16 cellular contexts compared by ENCODE assay signal in genomic region chr20:63664861-63665594, GRCh38. TPM values are rescaled to one million over a fixed set of nuclear protein-coding genes. Genes with fewer than 3 reads are reported as not detected.
DNase-seq lines count a peak whose midpoint lies in the region; ATAC-seq and TF ChIP-seq lines count a peak whose summit lies in the region.
"Had no signal": no experiment of that assay in that cellular context is flagged by ENCODE, and none has a peak within 500 bp of the region (broad histone marks: within the 10 kb centered on the region; RNA-seq: fewer than 3 reads in every experiment).

No MANE protein-coding gene starts in this region.

- H3K4me3 ChIP-seq in spleen (no peak overlapping the region), OCI-LY7 (ENCODE audit: low read depth, low read length, poor library complexity, severe bottlenecking) (no peak overlapping the region)
- H3K4me3 ChIP-seq: A549 had no signal

- no peak for TF ChIP-seq POLR2A in spleen (IDR thresholded peaks at IDR 0.05)

- H3K79me2 ChIP-seq in OCI-LY7 (ENCODE audit: insufficient read depth, low read depth, low read length) = no peaks in the 10 kb centered on the region

- H3K27me3 ChIP-seq in spleen (replicated peaks in 1 of 7) = no peaks in the 10 kb centered on the region

- H3K4me3 Mint-ChIP-seq in activated naive CD4-positive, alpha-beta T cell treated with anti-CD3 and anti-CD28 coated beads for 36 hours = no peak overlapping the region
- H3K4me3 Mint-ChIP-seq in glutamatergic neuron (ENCODE audit: unreplicated experiment) = no peak overlapping the region
- H3K4me3 Mint-ChIP-seq: CD8-positive, alpha-beta memory T cell; memory B cell had no signal

- POLR2A ChIA-PET in OCI-LY7 (lab: Charles Lee) = no interaction called here

- 70 to 87% (median 83%) methylated on average over 9 to 18 of the region's 18 CpGs for WGBS in spleen, 5 donors

- H3K27ac ChIP-seq in spleen = no peak overlapping the region
- H3K27ac ChIP-seq in OCI-LY7 (ENCODE audit: low read depth, low read length, poor library complexity, severe bottlenecking) = no peak overlapping the region
- H3K27ac ChIP-seq: A549, parathyroid adenoma had no signal

- peaks cover 6% of the 10 kb centered on the region for H3K4me1 Mint-ChIP-seq in activated naive CD4-positive, alpha-beta T cell treated with anti-CD3 and anti-CD28 coated beads for 36 hours (ENCODE audit: low read depth)
- peaks cover 4% of the 10 kb centered on the region for H3K4me1 Mint-ChIP-seq in glutamatergic neuron (ENCODE audit: low read depth, unreplicated experiment)

- H3K36me3 ChIP-seq in spleen = peaks cover 4 to 93% (median 62%) of the 10 kb centered on the region in 6 donors
- H3K36me3 ChIP-seq in OCI-LY7 (ENCODE audit: insufficient read depth, low read length) = peaks cover 64% of the 10 kb centered on the region

- H3K9me3 Mint-ChIP-seq in activated naive CD4-positive, alpha-beta T cell treated with anti-CD3 and anti-CD28 coated beads for 36 hours = no peaks in the 10 kb centered on the region
- H3K9me3 Mint-ChIP-seq in activated naive CD4-positive, alpha-beta T cell treated with anti-CD3 and anti-CD28 coated beads, Interleukin-2, amount 50 U/mL, for 72 hours = no peaks in the 10 kb centered on the region
- peaks cover 3% of the 10 kb centered on the region for H3K9me3 Mint-ChIP-seq in glutamatergic neuron (ENCODE audit: unreplicated experiment)
- H3K9me3 Mint-ChIP-seq: CD8-positive, alpha-beta memory T cell; memory B cell had no signal

- H2AFZ ChIP-seq in OCI-LY7 (ENCODE audit: low read length) = no peak overlapping the region
- H2AFZ ChIP-seq: parathyroid adenoma had no signal

- DNase-seq in activated naive CD4-positive, alpha-beta T cell treated with anti-CD3 and anti-CD28 coated beads for 36 hours = no peak
- no peak for DNase-seq in activated naive CD4-positive, alpha-beta T cell treated with anti-CD3 and anti-CD28 coated beads, Interleukin-2, amount 50 U/mL, for 72 hours (ENCODE audit: low spot score in 2 of 2)
- DNase-seq in anterior cingulate cortex (lab: John Stamatoyannopoulos, UW) (peak in 50 of 58 donors; percentile 16 to 82 (median 45)), glutamatergic neuron (no peak), retina (peak; percentile 74), spleen (no peak), OCI-LY7 (ENCODE audit: low spot score) (no peak)
- DNase-seq in activated CD4-positive, alpha-beta T cell treated with anti-CD3 and anti-CD28 coated beads, Interleukin-2, amount 50 U/mL, for 48 hours = no peak
- DNase-seq: activated gamma-delta T cell treated with Interleukin-2 at 50 U/mL for 16 hours; CD8-positive, alpha-beta memory T cell; central memory CD4-positive, alpha-beta T cell; NCI-H2107 had no signal

- CTCF ChIA-PET in activated naive CD4-positive, alpha-beta T cell treated with anti-CD3 and anti-CD28 coated beads for 36 hours (lab: Charles Lee) = no interaction called here
- CTCF ChIA-PET in OCI-LY7 (lab: Charles Lee; ENCODE audit: unreplicated experiment) = no interaction called here

- H3K27me3 Mint-ChIP-seq in activated naive CD4-positive, alpha-beta T cell treated with anti-CD3 and anti-CD28 coated beads for 36 hours (ENCODE audit: low read depth) = no peaks in the 10 kb centered on the region
- H3K27me3 Mint-ChIP-seq in glutamatergic neuron (ENCODE audit: unreplicated experiment) = peaks cover 3% of the 10 kb centered on the region
- H3K27me3 Mint-ChIP-seq: memory B cell had no signal

- H3K9me2 ChIP-seq in OCI-LY7 (ENCODE audit: insufficient read depth, low read length) = no peaks in the 10 kb centered on the region

- H3K4me2 ChIP-seq in OCI-LY7 (ENCODE audit: low read length) = no peak overlapping the region
- H3K4me2 ChIP-seq: A549 had no signal

- H3K36me3 Mint-ChIP-seq in activated naive CD4-positive, alpha-beta T cell treated with anti-CD3 and anti-CD28 coated beads for 36 hours (ENCODE audit: low read depth) = peaks cover 23% of the 10 kb centered on the region
- peaks cover 0 to 6% of the 10 kb centered on the region in 2 donors for H3K36me3 Mint-ChIP-seq in activated naive CD4-positive, alpha-beta T cell treated with anti-CD3 and anti-CD28 coated beads, Interleukin-2, amount 50 U/mL, for 72 hours
- H3K36me3 Mint-ChIP-seq in glutamatergic neuron (ENCODE audit: unreplicated experiment) = peaks cover 10% of the 10 kb centered on the region

- ATAC-seq in activated naive CD4-positive, alpha-beta T cell treated with anti-CD3 and anti-CD28 coated beads, Interleukin-2, amount 50 U/mL, for 72 hours = no peak

- H3K4me1 ChIP-seq in spleen (peaks cover 0 to 10% (median 2%) of the 10 kb centered on the region in 6 donors), OCI-LY7 (ENCODE audit: insufficient read depth, low read length, poor library complexity, severe bottlenecking) (no peaks in the 10 kb centered on the region)
- H3K4me1 ChIP-seq: A549, parathyroid adenoma had no signal

- H3K9me3 ChIP-seq in spleen = no peaks in the 10 kb centered on the region
- no peaks in the 10 kb centered on the region for H3K9me3 ChIP-seq in OCI-LY7 (ENCODE audit: low read length)
- H3K9me3 ChIP-seq: A549 had no signal

- no peak for TF ChIP-seq CTCF in glutamatergic neuron (IDR thresholded peaks at IDR 0.05; ENCODE audit: partially characterized antibody, unreplicated experiment)
- TF ChIP-seq CTCF in spleen (IDR thresholded peaks at IDR 0.05 in 8 of 11, conservative IDR thresholded peaks at IDR 0.05 in 3 of 11) = no peak
- TF ChIP-seq CTCF in OCI-LY7 (conservative IDR thresholded peaks at IDR 0.05; ENCODE audit: low read length) = no peak

- intact Hi-C loops in activated naive CD4-positive, alpha-beta T cell treated with anti-CD3 and anti-CD28 coated beads for 36 hours (cut with micrococcal nuclease) = no loop called here
- intact Hi-C loops in spleen (cut with DNase I; ENCODE audit: low total_unique reads) (no loop called here), OCI-LY7 (cut with micrococcal nuclease; ENCODE audit: unreplicated experiment) (no loop called here)

- BruUV-seq in OCI-LY7 (replicated peaks; lab: Mats Ljungman, UMichigan) = no TSS peak

- H4K20me1 ChIP-seq in OCI-LY7 (ENCODE audit: insufficient read depth, low read length) = no peaks in the 10 kb centered on the region

- H3K27ac Mint-ChIP-seq in activated naive CD4-positive, alpha-beta T cell treated with anti-CD3 and anti-CD28 coated beads for 36 hours = peak overlapping the region; percentile 47
- H3K27ac Mint-ChIP-seq in activated naive CD4-positive, alpha-beta T cell treated with anti-CD3 and anti-CD28 coated beads, Interleukin-2, amount 50 U/mL, for 72 hours = peak overlapping the region in 1 of 2 donors; percentile 50
- H3K27ac Mint-ChIP-seq in glutamatergic neuron (ENCODE audit: unreplicated experiment) = peak overlapping the region; percentile 26
- H3K27ac Mint-ChIP-seq: memory B cell had no signal

RNA-seq across cellular contexts. Expression of gene RTEL1, which starts 6.9 kb away (rescaled TPM):
- 10 to 100 TPM; 33.6 to 34.8 TPM for total RNA-seq in activated naive CD4-positive, alpha-beta T cell treated with anti-CD3 and anti-CD28 coated beads for 36 hours
- total RNA-seq in activated naive CD4-positive, alpha-beta T cell treated with anti-CD3 and anti-CD28 coated beads, Interleukin-2, amount 50 U/mL, for 72 hours = 10 to 100 TPM; 45.7 to 51.4 TPM
- total RNA-seq in glutamatergic neuron (ENCODE audit: unreplicated experiment) = 36.3 TPM
- 10 to 100 TPM; 36.4 to 49.8 (median 43.2) TPM for total RNA-seq in spleen
- polyA plus RNA-seq in spleen = 10 to 100 TPM in 2 of 3 donors, 1 to 10 TPM in 1; 7.3 to 23.1 (median 19.1) TPM
- total RNA-seq in OCI-LY7 (2014; rRNA removed; shearing (Covaris generic)) = 20.0 and 22.5 TPM in 2 replicates
- total RNA-seq in OCI-LY7 (2022) = 47.2 and 55.0 TPM in 2 replicates

RNA-seq across cellular contexts. Expression of gene STMN3, which starts 11.8 kb away (rescaled TPM):
- 1 to 10 TPM; 6.7 to 7.3 TPM for total RNA-seq in activated naive CD4-positive, alpha-beta T cell treated with anti-CD3 and anti-CD28 coated beads for 36 hours
- 10 to 100 TPM; 13.8 to 19.5 TPM for total RNA-seq in activated naive CD4-positive, alpha-beta T cell treated with anti-CD3 and anti-CD28 coated beads, Interleukin-2, amount 50 U/mL, for 72 hours
- total RNA-seq in glutamatergic neuron (ENCODE audit: unreplicated experiment) (459 TPM), spleen (10 to 100 TPM; 16.1 to 57.0 (median 44.0) TPM), OCI-LY7 (2022) (6.7 and 7.5 TPM in 2 replicates)
- 10 to 100 TPM; 21.2 to 38.9 (median 24.6) TPM for polyA plus RNA-seq in spleen
- 4.0 and 6.7 TPM in 2 replicates for total RNA-seq in OCI-LY7 (2014; rRNA removed; shearing (Covaris generic))

RNA-seq across cellular contexts. Expression of gene TNFRSF6B, which starts 31.4 kb away (rescaled TPM):
- not detected for total RNA-seq in activated naive CD4-positive, alpha-beta T cell treated with anti-CD3 and anti-CD28 coated beads for 36 hours
- not detected for total RNA-seq in activated naive CD4-positive, alpha-beta T cell treated with anti-CD3 and anti-CD28 coated beads, Interleukin-2, amount 50 U/mL, for 72 hours
- not detected for total RNA-seq in glutamatergic neuron (ENCODE audit: unreplicated experiment)
- total RNA-seq in spleen = 100 to 1,000 TPM in 1 of 7 donors, 10 to 100 TPM in 5, 1 to 10 TPM in 1; 8.9 to 104 (median 41.0) TPM
- 10 to 100 TPM; 12.3 to 28.1 (median 23.8) TPM for polyA plus RNA-seq in spleen
- total RNA-seq in OCI-LY7 (2014; rRNA removed; shearing (Covaris generic)) = 1.4 and 6.6 TPM in 2 replicates
- total RNA-seq in OCI-LY7 (2022) = 1.0 TPM in 1 of 2 replicates, not detected in the other
- total RNA-seq: activated CD8-positive, alpha-beta memory T cell treated with anti-CD3 and anti-CD28 coated beads for 36 hours; CD8-positive, alpha-beta memory T cell had no signal

RNA-seq across cellular contexts. Expression of gene GMEB2, which starts 38.1 kb away (rescaled TPM):
- 10 to 100 TPM; 16.7 to 18.0 TPM for total RNA-seq in activated naive CD4-positive, alpha-beta T cell treated with anti-CD3 and anti-CD28 coated beads for 36 hours
- total RNA-seq in activated naive CD4-positive, alpha-beta T cell treated with anti-CD3 and anti-CD28 coated beads, Interleukin-2, amount 50 U/mL, for 72 hours = 10 to 100 TPM; 11.3 to 24.0 TPM
- total RNA-seq in glutamatergic neuron (ENCODE audit: unreplicated experiment) (12.8 TPM), spleen (10 to 100 TPM; 11.1 to 15.0 (median 13.9) TPM), OCI-LY7 (2022) (15.0 and 15.6 TPM in 2 replicates)
- 10 to 100 TPM in 2 of 3 donors, 1 to 10 TPM in 1; 8.6 to 12.9 (median 10.4) TPM for polyA plus RNA-seq in spleen
- total RNA-seq in OCI-LY7 (2014; rRNA removed; shearing (Covaris generic)) = 14.3 and 15.6 TPM in 2 replicates

RNA-seq across cellular contexts. Expression of gene ARFRP1, which starts 42.7 kb away (rescaled TPM):
- total RNA-seq in activated naive CD4-positive, alpha-beta T cell treated with anti-CD3 and anti-CD28 coated beads for 36 hours = 10 to 100 TPM; 45.6 to 49.2 TPM
- 10 to 100 TPM; 36.1 to 53.4 TPM for total RNA-seq in activated naive CD4-positive, alpha-beta T cell treated with anti-CD3 and anti-CD28 coated beads, Interleukin-2, amount 50 U/mL, for 72 hours
- 51.9 TPM for total RNA-seq in glutamatergic neuron (ENCODE audit: unreplicated experiment)
- total RNA-seq in spleen = 10 to 100 TPM; 36.7 to 84.2 (median 60.8) TPM
- 100 to 1,000 TPM in 1 of 3 donors, 10 to 100 TPM in 2; 64.5 to 118 (median 83.8) TPM for polyA plus RNA-seq in spleen
- 47.9 and 53.3 TPM in 2 replicates for total RNA-seq in OCI-LY7 (2014; rRNA removed; shearing (Covaris generic))
- total RNA-seq in OCI-LY7 (2022) = 82.1 and 85.6 TPM in 2 replicates

Comparison
In these comparisons a context has a peak if more than half of its experiments do, and no peak if none do; other contexts are left out.
1. DNase-seq: peak in anterior cingulate cortex (50 of 58) and retina (single experiment); none in activated naive CD4-positive, alpha-beta T cell treated with anti-CD3 and anti-CD28 coated beads for 36 hours (single experiment), activated naive CD4-positive, alpha-beta T cell treated with anti-CD3 and anti-CD28 coated beads, Interleukin-2, amount 50 U/mL, for 72 hours (0 of 2), glutamatergic neuron (single experiment), spleen (single experiment), activated CD4-positive, alpha-beta T cell treated with anti-CD3 and anti-CD28 coated beads, Interleukin-2, amount 50 U/mL, for 48 hours (0 of 2) and OCI-LY7 (single experiment).